ENCODE assay signal across 15 cellular contexts in genomic region chr7:46153583-46153950, GRCh38.
DNase-seq lines count a peak whose midpoint lies in the region; ATAC-seq and TF ChIP-seq lines count a peak whose summit lies in the region.
"Had no signal": no experiment of that assay in that cellular context is flagged by ENCODE, and none has a peak within 500 bp of the region (broad histone marks: within the 10 kb centered on the region; RNA-seq: fewer than 3 reads in every experiment).

No MANE protein-coding gene starts in this region.

- WGBS in psoas muscle, 3 donors: 67 to 70% (median 68%) methylated on average over 1 of the region's 1 CpG

- no peaks in the 10 kb centered on the region for H3K9me3 ChIP-seq in RWPE2 (ENCODE audit: severe bottlenecking)
- no peaks in the 10 kb centered on the region for H3K9me3 ChIP-seq in psoas muscle

- H3K4me3 ChIP-seq in RWPE2 (ENCODE audit: severe bottlenecking) (no peak overlapping the region), psoas muscle (no peak overlapping the region)
- H3K4me3 ChIP-seq: lung had no signal

- H3K4me3 Mint-ChIP-seq in activated CD4-positive, alpha-beta memory T cell treated with anti-CD3 and anti-CD28 coated beads for 36 hours: no peak overlapping the region
- no peak overlapping the region for H3K4me3 Mint-ChIP-seq in activated CD4-positive, alpha-beta memory T cell treated with anti-CD3 and anti-CD28 coated beads, Interleukin-2, amount 10 ng/mL, durations not matched to agents 7 days and 5 days
- H3K4me3 Mint-ChIP-seq in osteocyte (ENCODE audit: unreplicated experiment): no peak overlapping the region
- H3K4me3 Mint-ChIP-seq: activated naive CD4-positive, alpha-beta T cell treated with anti-CD3 and anti-CD28 coated beads, Interleukin-2, amount 10 ng/mL, durations not matched to agents 7 days and 5 days; CD4-positive, CD25-positive, alpha-beta regulatory T cell had no signal

- CTCF ChIA-PET in activated CD4-positive, alpha-beta memory T cell treated with anti-CD3 and anti-CD28 coated beads for 36 hours (lab: Charles Lee): no interaction called here
- CTCF ChIA-PET in activated CD4-positive, alpha-beta memory T cell treated with anti-CD3 and anti-CD28 coated beads, Interleukin-2, amount 10 ng/mL, durations not matched to agents 7 days and 5 days (lab: Charles Lee): no interaction called here

- H3K27me3 Mint-ChIP-seq in activated CD4-positive, alpha-beta memory T cell treated with anti-CD3 and anti-CD28 coated beads for 36 hours: no peaks in the 10 kb centered on the region
- no peaks in the 10 kb centered on the region for H3K27me3 Mint-ChIP-seq in activated CD4-positive, alpha-beta memory T cell treated with anti-CD3 and anti-CD28 coated beads, Interleukin-2, amount 10 ng/mL, durations not matched to agents 7 days and 5 days
- no peaks in the 10 kb centered on the region for H3K27me3 Mint-ChIP-seq in osteocyte (ENCODE audit: unreplicated experiment)
- H3K27me3 Mint-ChIP-seq: activated naive CD4-positive, alpha-beta T cell treated with anti-CD3 and anti-CD28 coated beads, Interleukin-2, amount 10 ng/mL, durations not matched to agents 7 days and 5 days; CD4-positive, CD25-positive, alpha-beta regulatory T cell had no signal

- peak; percentile 34 for ATAC-seq in HG02870 (IDR thresholded peaks at IDR 0.05; ENCODE audit: unreplicated experiment)
- no peak for ATAC-seq in RWPE2 (ENCODE audit: low read depth)
- ATAC-seq in psoas muscle: no peak

- H3K4me1 ChIP-seq in RWPE2 (ENCODE audit: insufficient read depth, poor library complexity, severe bottlenecking): peaks cover 3% of the 10 kb centered on the region
- H3K4me1 ChIP-seq in psoas muscle: no peaks in the 10 kb centered on the region

- TF ChIP-seq CTCF in RWPE2 (IDR thresholded peaks at IDR 0.05; ENCODE audit: poor library complexity, severe bottlenecking) (no peak), osteocyte (IDR thresholded peaks at IDR 0.05) (no peak), psoas muscle (IDR thresholded peaks at IDR 0.05) (no peak)

- intact Hi-C loops in activated CD4-positive, alpha-beta memory T cell treated with anti-CD3 and anti-CD28 coated beads for 36 hours (cut with micrococcal nuclease): loop anchor here (5.0 kb wide), 1 partner anchor 231 kb away; the partner anchor contains the start of gene IGFBP3
- intact Hi-C loops in psoas muscle (cut with DNase I): loop anchor here in 1 of 2 donors (1.0 kb wide), 1 partner anchor 26 kb away; no protein-coding TSS in a partner anchor

- no peaks in the 10 kb centered on the region for H3K9me3 Mint-ChIP-seq in activated CD4-positive, alpha-beta memory T cell treated with anti-CD3 and anti-CD28 coated beads for 36 hours
- H3K9me3 Mint-ChIP-seq in activated CD4-positive, alpha-beta memory T cell treated with anti-CD3 and anti-CD28 coated beads, Interleukin-2, amount 10 ng/mL, durations not matched to agents 7 days and 5 days: no peaks in the 10 kb centered on the region
- peaks cover 4% of the 10 kb centered on the region for H3K9me3 Mint-ChIP-seq in osteocyte (ENCODE audit: unreplicated experiment)
- H3K9me3 Mint-ChIP-seq: activated naive CD4-positive, alpha-beta T cell treated with anti-CD3 and anti-CD28 coated beads, Interleukin-2, amount 10 ng/mL, durations not matched to agents 7 days and 5 days had no signal

- peaks cover 4% of the 10 kb centered on the region for H3K4me1 Mint-ChIP-seq in activated CD4-positive, alpha-beta memory T cell treated with anti-CD3 and anti-CD28 coated beads for 36 hours (ENCODE audit: low read depth)
- H3K4me1 Mint-ChIP-seq in activated CD4-positive, alpha-beta memory T cell treated with anti-CD3 and anti-CD28 coated beads, Interleukin-2, amount 10 ng/mL, durations not matched to agents 7 days and 5 days: peaks cover 4% of the 10 kb centered on the region
- H3K4me1 Mint-ChIP-seq in osteocyte (ENCODE audit: unreplicated experiment): peaks cover 44% of the 10 kb centered on the region
- H3K4me1 Mint-ChIP-seq: activated naive CD4-positive, alpha-beta T cell treated with anti-CD3 and anti-CD28 coated beads, Interleukin-2, amount 10 ng/mL, durations not matched to agents 7 days and 5 days; CD4-positive, CD25-positive, alpha-beta regulatory T cell had no signal

- peak overlapping the region; percentile 13 for H3K27ac Mint-ChIP-seq in activated CD4-positive, alpha-beta memory T cell treated with anti-CD3 and anti-CD28 coated beads for 36 hours
- H3K27ac Mint-ChIP-seq in activated CD4-positive, alpha-beta memory T cell treated with anti-CD3 and anti-CD28 coated beads, Interleukin-2, amount 10 ng/mL, durations not matched to agents 7 days and 5 days: no peak overlapping the region
- H3K27ac Mint-ChIP-seq in osteocyte (ENCODE audit: unreplicated experiment): peak overlapping the region; percentile 19
- H3K27ac Mint-ChIP-seq: activated naive CD4-positive, alpha-beta T cell treated with anti-CD3 and anti-CD28 coated beads, Interleukin-2, amount 10 ng/mL, durations not matched to agents 7 days and 5 days; CD4-positive, CD25-positive, alpha-beta regulatory T cell had no signal

- POLR2A ChIA-PET in activated CD4-positive, alpha-beta memory T cell treated with anti-CD3 and anti-CD28 coated beads for 36 hours (lab: Charles Lee): no interaction called here
- POLR2A ChIA-PET in activated CD4-positive, alpha-beta memory T cell treated with anti-CD3 and anti-CD28 coated beads, Interleukin-2, amount 10 ng/mL, durations not matched to agents 7 days and 5 days (lab: Charles Lee): no interaction called here

- H3K27me3 ChIP-seq in RWPE2 (ENCODE audit: insufficient read depth, poor library complexity, severe bottlenecking) (no peaks in the 10 kb centered on the region), psoas muscle (ENCODE audit: insufficient read depth in 3 of 3, low read length in 2 of 3) (no peaks in the 10 kb centered on the region)

- H3K36me3 ChIP-seq in RWPE2 (ENCODE audit: low read depth) (no peaks in the 10 kb centered on the region), psoas muscle (ENCODE audit: insufficient read depth in 1 of 2, low read depth in 1 of 2) (no peaks in the 10 kb centered on the region)

- DNase-seq in activated CD4-positive, alpha-beta memory T cell treated with anti-CD3 and anti-CD28 coated beads for 36 hours: no peak
- DNase-seq in activated CD4-positive, alpha-beta memory T cell treated with anti-CD3 and anti-CD28 coated beads, Interleukin-2, amount 10 ng/mL, durations not matched to agents 7 days and 5 days: no peak
- no peak for DNase-seq in RWPE2 (ENCODE audit: low spot score)
- no peak for DNase-seq in osteocyte (ENCODE audit: extremely low spot score, unreplicated experiment)
- DNase-seq in DMS79 treated with DMSO at 0.1 percent for 48 hours (lab: John Stamatoyannopoulos, UW): no peak
- DNase-seq in psoas muscle: no peak
- DNase-seq in stimulated activated CD4-positive, alpha-beta T cell treated with anti-CD3 and anti-CD28 coated beads, Interleukin-4, amount 100 ng/mL, for 24 hours: no peak
- DNase-seq: activated naive CD4-positive, alpha-beta T cell treated with anti-CD3 and anti-CD28 coated beads, Interleukin-2, amount 10 ng/mL, durations not matched to agents 7 days and 5 days; CD4-positive, CD25-positive, alpha-beta regulatory T cell; NCI-H1930; NCI-H69; SHP77 treated with DMSO at 0.1 percent for 48 hours had no signal

- no peaks in the 10 kb centered on the region for H3K36me3 Mint-ChIP-seq in activated CD4-positive, alpha-beta memory T cell treated with anti-CD3 and anti-CD28 coated beads for 36 hours
- no peaks in the 10 kb centered on the region for H3K36me3 Mint-ChIP-seq in activated CD4-positive, alpha-beta memory T cell treated with anti-CD3 and anti-CD28 coated beads, Interleukin-2, amount 10 ng/mL, durations not matched to agents 7 days and 5 days (ENCODE audit: low read depth)
- peaks cover 2% of the 10 kb centered on the region for H3K36me3 Mint-ChIP-seq in osteocyte (ENCODE audit: unreplicated experiment)
- H3K36me3 Mint-ChIP-seq: activated naive CD4-positive, alpha-beta T cell treated with anti-CD3 and anti-CD28 coated beads, Interleukin-2, amount 10 ng/mL, durations not matched to agents 7 days and 5 days; CD4-positive, CD25-positive, alpha-beta regulatory T cell had no signal

- peak overlapping the region; percentile 47 for H3K27ac ChIP-seq in RWPE2 (ENCODE audit: poor library complexity, severe bottlenecking)
- H3K27ac ChIP-seq in psoas muscle: no peak overlapping the region
- H3K27ac ChIP-seq: 22Rv1 had no signal
